1 cellular context compared by ENCODE assay signal in genomic region chr2:201377218-201377617, GRCh38.
TF ChIP-seq lines count a peak whose summit lies in the region.

No MANE protein-coding gene starts in this region.

TF ChIP-seq in HepG2, 621 proteins besides CTCF, POLR2A, EP300 and RAD21:
- TF ChIP-seq ZNF740 (CRISPR knock-in tag; IDR thresholded peaks at IDR 0.05), result no peak
- no peak for TF ChIP-seq ZMYM2 (CRISPR knock-in tag; IDR thresholded peaks at IDR 0.05)
- TF ChIP-seq MED1 (CRISPR knock-in tag; IDR thresholded peaks at IDR 0.05), result no peak
- TF ChIP-seq KDM1A (CRISPR knock-in tag; IDR thresholded peaks at IDR 0.05), result no peak
- TF ChIP-seq KMT2B (CRISPR knock-in tag; IDR thresholded peaks at IDR 0.05), result no peak
